ENCODE assay signal across 23 cellular contexts in genomic region chr7:132083126-132084123, GRCh38.
"Had no signal": no experiment of that assay in that cellular context is flagged by ENCODE, and none has a peak within 500 bp of the region (broad histone marks: within the 10 kb centered on the region; RNA-seq: fewer than 3 reads in every experiment).

No MANE protein-coding gene starts in this region.

- H3K4me3 Mint-ChIP-seq: activated CD4-positive, alpha-beta T cell treated with anti-CD3 and anti-CD28 coated beads for 36 hours; activated CD8-positive, alpha-beta T cell treated with anti-CD3 and anti-CD28 coated beads for 36 hours; activated naive CD8-positive, alpha-beta T cell treated with anti-CD3 and anti-CD28 coated beads, Interleukin-2, amount 50 U/mL, for 24 hours; activated T-cell treated with anti-CD3 and anti-CD28 coated beads, Interleukin-2, amount 50 U/mL, for 72 hours; brain; T-helper 17 cell had no signal

- H3K36me3 ChIP-seq: cardiac muscle cell, MG63 had no signal

- FAIRE-seq: TTC549 had no signal

- H3K27me3 ChIP-seq: cardiac muscle cell, MG63 had no signal

- H3K4me2 ChIP-seq: PC-9 had no signal

- DNase-seq: activated CD4-positive, alpha-beta T cell treated with anti-CD3 and anti-CD28 coated beads for 36 hours; activated CD8-positive, alpha-beta memory T cell treated with anti-CD3 and anti-CD28 coated beads, Interleukin-2, amount 50 U/mL, for 4 hours; activated CD8-positive, alpha-beta T cell treated with anti-CD3 and anti-CD28 coated beads for 36 hours; activated naive CD8-positive, alpha-beta T cell treated with anti-CD3 and anti-CD28 coated beads, Interleukin-2, amount 50 U/mL, for 24 hours; activated T-cell treated with anti-CD3 and anti-CD28 coated beads, Interleukin-2, amount 50 U/mL, for 72 hours; amniotic stem cell; MG63; MV-4-11; NCI-H1092 treated with DMSO at 0.1 percent for 48 hours; NCI-H1417 treated with DMSO at 0.1 percent for 48 hours; NCI-H1694 treated with DMSO at 0.1 percent for 48 hours; NCI-H2029 treated with DMSO at 0.1 percent for 48 hours; NCI-H345; NCI-H510A treated with DMSO at 0.1 percent for 48 hours; NCI-H748 treated with DMSO at 0.1 percent for 48 hours; PC-9; SIG-M5; T-helper 17 cell; T-helper 9 cell had no signal

- H2AFZ ChIP-seq: PC-9 had no signal

- H3K27ac ChIP-seq: cardiac muscle cell, PC-9 had no signal

- H3K9me3 ChIP-seq: MG63 had no signal

- H3K27ac Mint-ChIP-seq: activated CD4-positive, alpha-beta T cell treated with anti-CD3 and anti-CD28 coated beads for 36 hours; activated CD8-positive, alpha-beta T cell treated with anti-CD3 and anti-CD28 coated beads for 36 hours; activated naive CD8-positive, alpha-beta T cell treated with anti-CD3 and anti-CD28 coated beads, Interleukin-2, amount 50 U/mL, for 24 hours; activated T-cell treated with anti-CD3 and anti-CD28 coated beads, Interleukin-2, amount 50 U/mL, for 72 hours; T-helper 17 cell had no signal

- H3K36me3 Mint-ChIP-seq: activated naive CD4-positive, alpha-beta T cell treated with anti-CD3 and anti-CD28 coated beads, Interleukin-2, amount 50 U/mL, for 72 hours; brain had no signal

- H3K4me1 Mint-ChIP-seq: activated CD4-positive, alpha-beta T cell treated with anti-CD3 and anti-CD28 coated beads for 36 hours; activated naive CD8-positive, alpha-beta T cell treated with anti-CD3 and anti-CD28 coated beads, Interleukin-2, amount 50 U/mL, for 24 hours; T-helper 17 cell had no signal

- H3K4me3 ChIP-seq: cardiac muscle cell, MG63, PC-9 had no signal

- H3K9me3 Mint-ChIP-seq: activated CD8-positive, alpha-beta T cell treated with anti-CD3 and anti-CD28 coated beads for 36 hours; activated naive CD4-positive, alpha-beta T cell treated with anti-CD3 and anti-CD28 coated beads, Interleukin-2, amount 50 U/mL, for 72 hours; activated naive CD8-positive, alpha-beta T cell treated with anti-CD3 and anti-CD28 coated beads, Interleukin-2, amount 50 U/mL, for 24 hours; activated T-cell treated with anti-CD3 and anti-CD28 coated beads, Interleukin-2, amount 50 U/mL, for 72 hours had no signal
